17 cellular contexts compared by ENCODE assay signal in the genomic region with DNA sequence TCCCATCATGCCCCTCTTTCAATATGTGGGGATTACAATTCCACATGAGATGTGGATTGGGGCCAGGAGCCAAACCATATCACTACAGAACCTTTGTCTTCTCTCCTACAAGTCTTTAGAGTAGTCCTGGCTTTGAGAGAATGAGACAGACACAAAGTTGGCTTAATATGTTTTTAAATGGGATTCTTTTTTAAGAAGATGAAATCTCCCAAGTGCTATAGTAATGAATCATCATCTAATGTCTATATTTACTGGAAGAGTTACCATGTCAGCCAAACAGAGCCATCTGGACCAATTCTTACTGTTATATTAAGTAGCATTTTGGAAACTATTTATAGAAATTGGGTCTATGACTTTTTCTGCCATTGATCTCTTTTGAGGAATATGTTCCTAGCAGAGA. TPM values are rescaled to one million over a fixed set of nuclear protein-coding genes. Genes with fewer than 3 reads are reported as not detected.
A peak's percentile ranks its signal among the peaks of the same experiment; 100 is the strongest.
DNase-seq lines count a peak whose midpoint lies in the region; ATAC-seq, FAIRE-seq and TF ChIP-seq lines count a peak whose summit lies in the region.
"Had no signal": no experiment of that assay in that cellular context is flagged by ENCODE, and none has a peak within 500 bp of the region (broad histone marks: within the 10 kb centered on the region; RNA-seq: fewer than 3 reads in every experiment).

No MANE protein-coding gene starts in this region.

- H3K9me3 ChIP-seq in mesenchymal stem cell (ENCODE audit: control insufficient read depth, low read length) = no peaks in the 10 kb centered on the region
- H3K9me3 ChIP-seq: BLaER1, pancreas had no signal

- H3K9ac ChIP-seq in mesenchymal stem cell (ENCODE audit: low read length) = peak overlapping the region; percentile 38
- H3K9ac ChIP-seq: BLaER1 had no signal

- H3K4me1 ChIP-seq in mesenchymal stem cell (ENCODE audit: control insufficient read depth, insufficient read depth, low read depth, low read length) = no peaks in the 10 kb centered on the region
- H3K4me1 ChIP-seq: BLaER1 had no signal

- H2BK12ac ChIP-seq in mesenchymal stem cell (ENCODE audit: low read length in 2 of 2) = peak overlapping the region in 1 of 2 experiments; percentile 34

- H3K14ac ChIP-seq in mesenchymal stem cell (ENCODE audit: low read length in 2 of 2) = no peak overlapping the region

- FAIRE-seq in bronchial epithelial cell (lab: Jason Lieb, UNC) = no peak
- FAIRE-seq: H54 had no signal

- H3K79me1 ChIP-seq in mesenchymal stem cell (replicated peaks; ENCODE audit: low read length, poor library complexity, severe bottlenecking) = no peaks in the 10 kb centered on the region

- H3K27me3 ChIP-seq in bronchial epithelial cell (ENCODE audit: control insufficient read depth, insufficient read depth, low read length) (no peaks in the 10 kb centered on the region), mesenchymal stem cell (ENCODE audit: control insufficient read depth in 1 of 2, insufficient read depth in 1 of 2, low read length in 2 of 2) (no peaks in the 10 kb centered on the region)
- H3K27me3 ChIP-seq: BLaER1, pancreas had no signal

- H3K36me3 ChIP-seq in bronchial epithelial cell (ENCODE audit: control insufficient read depth, insufficient read depth, low read length) (no peaks in the 10 kb centered on the region), mesenchymal stem cell (ENCODE audit: control insufficient read depth in 1 of 2, insufficient read depth in 2 of 2, low read depth in 1 of 2, low read length in 2 of 2) (no peaks in the 10 kb centered on the region)
- H3K36me3 ChIP-seq: BLaER1, pancreas had no signal

- no peak overlapping the region for H2BK120ac ChIP-seq in mesenchymal stem cell (ENCODE audit: low read depth, low read length)

- H3K4ac ChIP-seq in mesenchymal stem cell (ENCODE audit: low read depth in 1 of 2, low read length in 2 of 2) = no peak overlapping the region

- H2BK5ac ChIP-seq in mesenchymal stem cell (ENCODE audit: low read depth, low read length, poor library complexity, severe bottlenecking) = no peak overlapping the region

- no peak overlapping the region for H2BK15ac ChIP-seq in mesenchymal stem cell (ENCODE audit: low read depth, poor library complexity, severe bottlenecking)

- H4K8ac ChIP-seq in mesenchymal stem cell (ENCODE audit: low read length) = no peak overlapping the region

- peaks cover 0 to 5% (median 0%) of the 10 kb centered on the region in 6 donors for H3K9me3 Mint-ChIP-seq in immature natural killer cell
- H3K9me3 Mint-ChIP-seq in stimulated activated naive CD8-positive, alpha-beta T cell treated with anti-CD3 and anti-CD28 coated beads, Interleukin-15, amount 100 ng/mL, for 72 hours = no peaks in the 10 kb centered on the region
- H3K9me3 Mint-ChIP-seq: activated CD4-positive, alpha-beta T cell treated with anti-CD3 and anti-CD28 coated beads, Interleukin-2, amount 10 ng/mL, durations not matched to agents 24 days and 14 days had no signal

- TF ChIP-seq CTCF in bronchial epithelial cell (IDR thresholded peaks at IDR 0.05; ENCODE audit: insufficient read depth, low read length, severe bottlenecking) = no peak

- no peaks in the 10 kb centered on the region for H3K36me3 Mint-ChIP-seq in immature natural killer cell

- H3K23ac ChIP-seq in mesenchymal stem cell (ENCODE audit: low read length in 2 of 2) = no peak overlapping the region

- no peaks in the 10 kb centered on the region for H3K4me1 Mint-ChIP-seq in immature natural killer cell
- H3K4me1 Mint-ChIP-seq in stimulated activated naive CD8-positive, alpha-beta T cell treated with anti-CD3 and anti-CD28 coated beads, Interleukin-15, amount 100 ng/mL, for 72 hours = no peaks in the 10 kb centered on the region
- H3K4me1 Mint-ChIP-seq: activated CD4-positive, alpha-beta T cell treated with anti-CD3 and anti-CD28 coated beads, Interleukin-2, amount 10 ng/mL, durations not matched to agents 24 days and 14 days had no signal

- peaks cover 0 to 12% (median 2%) of the 10 kb centered on the region in 3 donors for H3K27me3 Mint-ChIP-seq in immature natural killer cell (ENCODE audit: low read depth in 3 of 3)
- H3K27me3 Mint-ChIP-seq in stimulated activated naive CD8-positive, alpha-beta T cell treated with anti-CD3 and anti-CD28 coated beads, Interleukin-15, amount 100 ng/mL, for 72 hours = no peaks in the 10 kb centered on the region

- H2AFZ ChIP-seq in mesenchymal stem cell (ENCODE audit: low read depth, low read length) = no peak overlapping the region

- no peak overlapping the region for H3K27ac ChIP-seq in mesenchymal stem cell (ENCODE audit: low read length, poor library complexity, severe bottlenecking)
- H3K27ac ChIP-seq: BLaER1, pancreas had no signal

- no peak overlapping the region for H3K27ac Mint-ChIP-seq in immature natural killer cell
- no peak overlapping the region for H3K27ac Mint-ChIP-seq in stimulated activated naive CD8-positive, alpha-beta T cell treated with anti-CD3 and anti-CD28 coated beads, Interleukin-15, amount 100 ng/mL, for 72 hours
- H3K27ac Mint-ChIP-seq: activated CD4-positive, alpha-beta T cell treated with anti-CD3 and anti-CD28 coated beads, Interleukin-2, amount 10 ng/mL, durations not matched to agents 24 days and 14 days; T-helper 17 cell had no signal

- H3K4me3 ChIP-seq in bronchial epithelial cell (ENCODE audit: low read depth, low read length) (no peak overlapping the region), mesenchymal stem cell (ENCODE audit: insufficient read depth in 1 of 2, low read depth in 1 of 2, low read length in 2 of 2) (no peak overlapping the region)
- H3K4me3 ChIP-seq: BLaER1, pancreas had no signal

- H3K18ac ChIP-seq in mesenchymal stem cell (ENCODE audit: low read depth in 1 of 2, low read length in 2 of 2) = no peak overlapping the region

- no peak for ATAC-seq in stimulated activated naive CD8-positive, alpha-beta T cell treated with anti-CD3 and anti-CD28 coated beads, Interleukin-15, amount 100 ng/mL, for 72 hours
- ATAC-seq: pancreas, T-helper 17 cell had no signal

- H3K4me2 ChIP-seq in mesenchymal stem cell (ENCODE audit: low read length, poor library complexity, severe bottlenecking) = no peak overlapping the region
- H3K4me2 ChIP-seq: BLaER1 had no signal

- H3K4me3 Mint-ChIP-seq in immature natural killer cell = no peak overlapping the region
- no peak overlapping the region for H3K4me3 Mint-ChIP-seq in stimulated activated naive CD8-positive, alpha-beta T cell treated with anti-CD3 and anti-CD28 coated beads, Interleukin-15, amount 100 ng/mL, for 72 hours
- H3K4me3 Mint-ChIP-seq: activated CD4-positive, alpha-beta T cell treated with anti-CD3 and anti-CD28 coated beads, Interleukin-2, amount 10 ng/mL, durations not matched to agents 24 days and 14 days; T-helper 17 cell had no signal

- H2AK5ac ChIP-seq in mesenchymal stem cell (ENCODE audit: low read length, severe bottlenecking) = no peak overlapping the region

- DNase-seq in AG08396 (ENCODE audit: low spot score) = peak; percentile 42
- peak; percentile 85 for DNase-seq in LHCN-M2 (ENCODE audit: low read depth)
- peak; percentile 58 for DNase-seq in bronchial epithelial cell (ENCODE audit: low read depth)
- DNase-seq in mesenchymal stem cell = peak; percentile 86
- DNase-seq in DMS114 treated with DMSO at 0.1 percent for 48 hours (lab: John Stamatoyannopoulos, UW; ENCODE audit: unreplicated experiment) = no peak
- DNase-seq in GM19238 (ENCODE audit: insufficient read length, low spot score) = no peak
- no peak for DNase-seq in immature natural killer cell
- no peak for DNase-seq in stimulated activated naive CD8-positive, alpha-beta T cell treated with anti-CD3 and anti-CD28 coated beads, Interleukin-15, amount 100 ng/mL, for 72 hours
- DNase-seq: activated CD4-positive, alpha-beta T cell treated with anti-CD3 and anti-CD28 coated beads, Interleukin-2, amount 10 ng/mL, durations not matched to agents 24 days and 14 days; aorta; MV-4-11; NCI-H345; pancreas; T-helper 17 cell had no signal

- H4K91ac ChIP-seq in mesenchymal stem cell (ENCODE audit: low read length) = no peak overlapping the region

RNA-seq across cellular contexts. Expression of gene CARD18, which starts 38.1 kb away (rescaled TPM):
- total RNA-seq in LHCN-M2 (2014; rRNA removed) (not detected in 2 replicates), bronchial epithelial cell (0.26 and 0.38 TPM in 2 replicates)
- not detected for polyA plus RNA-seq in LHCN-M2 (2012)
- not detected for polyA plus RNA-seq in mesenchymal stem cell (2013, experiment 1 of 2)
- polyA plus RNA-seq in mesenchymal stem cell (2013, experiment 2 of 2) = not detected
- polyA plus RNA-seq in immature natural killer cell = not detected
- total RNA-seq: activated CD4-positive, alpha-beta T cell treated with anti-CD3 and anti-CD28 coated beads, Interleukin-2, amount 10 ng/mL, durations not matched to agents 24 days and 14 days; aorta; pancreas; T-helper 17 cell; urinary bladder had no signal
- polyA plus RNA-seq: aorta, urinary bladder had no signal

Comparison
In these comparisons a context has a peak if more than half of its experiments do, and no peak if none do; other contexts are left out.
1. DNase-seq: peak in AG08396 (single experiment), LHCN-M2 (single experiment), bronchial epithelial cell (single experiment) and mesenchymal stem cell (single experiment); none in DMS114 treated with DMSO at 0.1 percent for 48 hours (single experiment), GM19238 (single experiment), immature natural killer cell (0 of 3) and stimulated activated naive CD8-positive, alpha-beta T cell treated with anti-CD3 and anti-CD28 coated beads, Interleukin-15, amount 100 ng/mL, for 72 hours (0 of 2).